In the genomic region with DNA sequence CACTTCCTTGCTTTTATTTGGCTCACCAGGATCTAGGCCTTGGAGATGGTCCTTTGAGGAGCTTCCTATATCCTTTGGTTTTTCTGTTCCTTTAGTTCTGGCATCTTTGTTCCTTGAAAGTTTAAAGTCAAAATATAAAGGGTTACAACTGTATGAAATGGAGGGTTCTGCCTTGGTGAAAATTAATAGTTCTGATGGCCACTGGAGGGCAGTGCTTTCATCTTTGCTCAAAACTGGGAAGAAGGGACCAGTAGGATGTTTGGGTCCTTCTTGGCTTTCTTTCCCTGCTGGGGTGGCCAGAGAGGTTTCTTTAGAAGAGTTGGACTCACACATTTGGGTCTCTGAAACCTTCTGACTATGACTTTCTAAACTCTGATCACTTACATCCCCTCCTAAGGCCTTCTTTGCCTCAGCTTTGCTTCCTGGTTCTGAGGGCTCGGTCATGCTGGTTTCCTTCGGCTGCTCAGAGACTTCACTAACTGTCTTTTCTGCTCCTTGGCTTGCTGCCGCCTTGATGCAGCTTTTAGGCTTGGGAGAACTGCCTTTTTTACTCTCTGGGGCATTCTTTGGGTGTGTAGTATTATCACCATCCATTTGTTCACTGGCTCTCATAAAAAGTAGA, we compare ENCODE assay signal across 8 cellular contexts. TPM values are rescaled to one million over a fixed set of nuclear protein-coding genes. Genes with fewer than 3 reads are reported as not detected.
DNase-seq lines count a peak whose midpoint lies in the region; ATAC-seq and TF ChIP-seq lines count a peak whose summit lies in the region.

No MANE protein-coding gene starts in this region.

- intact Hi-C loops in activated CD8-positive, alpha-beta T cell treated with anti-CD3 and anti-CD28 coated beads for 36 hours (cut with micrococcal nuclease): no loop called here
- intact Hi-C loops in testis (cut with DNase I; ENCODE audit: low total_unique reads): no loop called here

- H3K27ac Mint-ChIP-seq in activated CD8-positive, alpha-beta T cell treated with anti-CD3 and anti-CD28 coated beads for 36 hours: no peak overlapping the region
- H3K27ac Mint-ChIP-seq in activated CD8-positive, alpha-beta T cell treated with anti-CD3 and anti-CD28 coated beads, Interleukin-2, amount 10 ng/mL, durations not matched to agents 7 days and 5 days: no peak overlapping the region

- H3K36me3 Mint-ChIP-seq in activated CD8-positive, alpha-beta T cell treated with anti-CD3 and anti-CD28 coated beads for 36 hours (ENCODE audit: low read depth): peaks cover 30% of the 10 kb centered on the region
- H3K36me3 Mint-ChIP-seq in activated CD8-positive, alpha-beta T cell treated with anti-CD3 and anti-CD28 coated beads, Interleukin-2, amount 10 ng/mL, durations not matched to agents 7 days and 5 days (ENCODE audit: low read depth): peaks cover 47% of the 10 kb centered on the region

- peaks cover 4% of the 10 kb centered on the region for H3K4me1 Mint-ChIP-seq in activated CD8-positive, alpha-beta T cell treated with anti-CD3 and anti-CD28 coated beads for 36 hours (ENCODE audit: low read depth)
- peaks cover 14% of the 10 kb centered on the region for H3K4me1 Mint-ChIP-seq in activated CD8-positive, alpha-beta T cell treated with anti-CD3 and anti-CD28 coated beads, Interleukin-2, amount 10 ng/mL, durations not matched to agents 7 days and 5 days (ENCODE audit: low read depth)

- TF ChIP-seq POLR2A in Peyer's patch (IDR thresholded peaks at IDR 0.05) (no peak), testis (IDR thresholded peaks at IDR 0.05) (no peak)

- H3K9me3 ChIP-seq in Peyer's patch (no peaks in the 10 kb centered on the region), testis (no peaks in the 10 kb centered on the region)

- peak; percentile 33 for TF ChIP-seq CTCF in activated CD8-positive, alpha-beta T cell treated with anti-CD3 and anti-CD28 coated beads for 36 hours (IDR thresholded peaks at IDR 0.05)
- TF ChIP-seq CTCF in Peyer's patch (IDR thresholded peaks at IDR 0.05) (peak in 4 of 6 experiments; percentile 26 to 47 (median 38)), testis (IDR thresholded peaks at IDR 0.05) (peak; percentile 41 to 56 (median 42))

- 79 to 94% methylated on average over 3 of the region's 3 CpGs for WGBS in testis, 2 donors

- peaks cover 0 to 83% (median 0%) of the 10 kb centered on the region in 3 donors for H3K36me3 ChIP-seq in Peyer's patch
- no peaks in the 10 kb centered on the region for H3K36me3 ChIP-seq in testis (ENCODE audit: low read depth, missing control alignments)

- H3K4me3 ChIP-seq in Peyer's patch (no peak overlapping the region), testis (no peak overlapping the region)

- no peak overlapping the region for H3K4me3 Mint-ChIP-seq in activated CD8-positive, alpha-beta T cell treated with anti-CD3 and anti-CD28 coated beads for 36 hours
- H3K4me3 Mint-ChIP-seq in activated CD8-positive, alpha-beta T cell treated with anti-CD3 and anti-CD28 coated beads, Interleukin-2, amount 10 ng/mL, durations not matched to agents 7 days and 5 days: no peak overlapping the region

- CTCF ChIA-PET in activated CD8-positive, alpha-beta T cell treated with anti-CD3 and anti-CD28 coated beads for 36 hours (lab: Charles Lee): interaction anchor here (0.6 to 2.7 kb wide), 8 partner anchors 16 to 123 kb away, joined by 3 to 7 read pairs (median 4); no protein-coding TSS in a partner anchor
- CTCF ChIA-PET in activated CD8-positive, alpha-beta T cell treated with anti-CD3 and anti-CD28 coated beads, Interleukin-2, amount 10 ng/mL, durations not matched to agents 7 days and 5 days (lab: Charles Lee): interaction anchor here (0.9 to 2.0 kb wide), 6 partner anchors 11 to 554 kb away, joined by 3 to 10 read pairs (median 4); a partner anchor contains a TSS

- no peaks in the 10 kb centered on the region for H3K27me3 ChIP-seq in Peyer's patch
- H3K27me3 ChIP-seq in testis: no peaks in the 10 kb centered on the region

- H3K4me1 ChIP-seq in Peyer's patch: no peaks in the 10 kb centered on the region
- no peaks in the 10 kb centered on the region for H3K4me1 ChIP-seq in testis

- no peak for ATAC-seq in activated CD8-positive, alpha-beta T cell treated with anti-CD3 and anti-CD28 coated beads for 36 hours
- ATAC-seq in activated CD8-positive, alpha-beta T cell treated with anti-CD3 and anti-CD28 coated beads, Interleukin-2, amount 10 ng/mL, durations not matched to agents 7 days and 5 days: no peak
- no peak for ATAC-seq in GM21367 (IDR thresholded peaks at IDR 0.05; ENCODE audit: unreplicated experiment)
- ATAC-seq in GM21825 (IDR thresholded peaks at IDR 0.05; ENCODE audit: unreplicated experiment): no peak

- POLR2A ChIA-PET in activated CD8-positive, alpha-beta T cell treated with anti-CD3 and anti-CD28 coated beads for 36 hours (lab: Charles Lee): no interaction called here
- POLR2A ChIA-PET in activated CD8-positive, alpha-beta T cell treated with anti-CD3 and anti-CD28 coated beads, Interleukin-2, amount 10 ng/mL, durations not matched to agents 7 days and 5 days (lab: Charles Lee): no interaction called here

- no peak overlapping the region for H3K27ac ChIP-seq in Peyer's patch
- H3K27ac ChIP-seq in testis: no peak overlapping the region

- DNase-seq in activated CD8-positive, alpha-beta T cell treated with anti-CD3 and anti-CD28 coated beads for 36 hours: no peak
- no peak for DNase-seq in activated CD8-positive, alpha-beta T cell treated with anti-CD3 and anti-CD28 coated beads, Interleukin-2, amount 10 ng/mL, durations not matched to agents 7 days and 5 days
- no peak for DNase-seq in Peyer's patch
- DNase-seq in fibroblast of the conjunctiva (ENCODE audit: low read depth): peak; percentile 22
- peak; percentile 27 for DNase-seq in testis
- no peak for DNase-seq in NCI-H128 (lab: John Stamatoyannopoulos, UW; ENCODE audit: unreplicated experiment)

- H3K9me3 Mint-ChIP-seq in activated CD8-positive, alpha-beta T cell treated with anti-CD3 and anti-CD28 coated beads for 36 hours: no peaks in the 10 kb centered on the region
- no peaks in the 10 kb centered on the region for H3K9me3 Mint-ChIP-seq in activated CD8-positive, alpha-beta T cell treated with anti-CD3 and anti-CD28 coated beads, Interleukin-2, amount 10 ng/mL, durations not matched to agents 7 days and 5 days (ENCODE audit: insufficient read depth)

- no peaks in the 10 kb centered on the region for H3K27me3 Mint-ChIP-seq in activated CD8-positive, alpha-beta T cell treated with anti-CD3 and anti-CD28 coated beads for 36 hours
- H3K27me3 Mint-ChIP-seq in activated CD8-positive, alpha-beta T cell treated with anti-CD3 and anti-CD28 coated beads, Interleukin-2, amount 10 ng/mL, durations not matched to agents 7 days and 5 days (ENCODE audit: low read depth): no peaks in the 10 kb centered on the region

RNA-seq across cellular contexts. Expression of a gene that starts 10.9 kb away (rescaled TPM):
- 1 to 10 TPM; 1.1 to 1.7 TPM for total RNA-seq in activated CD8-positive, alpha-beta T cell treated with anti-CD3 and anti-CD28 coated beads for 36 hours
- total RNA-seq in activated CD8-positive, alpha-beta T cell treated with anti-CD3 and anti-CD28 coated beads, Interleukin-2, amount 10 ng/mL, durations not matched to agents 7 days and 5 days: under 1 TPM; 0.39 to 0.82 TPM
- total RNA-seq in Peyer's patch (1 to 10 TPM in 1 of 4 donors, not detected in 3; 2.5 TPM), testis (1 to 10 TPM; 5.1 to 6.7 TPM)
- 6.0 TPM for polyA plus RNA-seq in testis (ENCODE audit: insufficient read depth, low read depth, low replicate concordance)

RNA-seq across cellular contexts. Expression of a gene that starts 36.7 kb away (rescaled TPM):
- total RNA-seq in activated CD8-positive, alpha-beta T cell treated with anti-CD3 and anti-CD28 coated beads for 36 hours: under 1 TPM; 0.43 to 0.78 TPM
- under 1 TPM; 0.37 to 0.45 TPM for total RNA-seq in activated CD8-positive, alpha-beta T cell treated with anti-CD3 and anti-CD28 coated beads, Interleukin-2, amount 10 ng/mL, durations not matched to agents 7 days and 5 days
- total RNA-seq in Peyer's patch: 1 to 10 TPM in 1 of 4 donors, under 1 TPM in 2, not detected in 1; 0.27 to 5.0 (median 0.88) TPM
- 1 to 10 TPM; 2.0 to 3.6 TPM for total RNA-seq in testis
- 1.3 TPM for polyA plus RNA-seq in testis (ENCODE audit: insufficient read depth, low read depth, low replicate concordance)

RNA-seq across cellular contexts. Expression of a gene that starts 55.2 kb away (rescaled TPM):
- 10 to 100 TPM; 34.8 to 35.5 TPM for total RNA-seq in activated CD8-positive, alpha-beta T cell treated with anti-CD3 and anti-CD28 coated beads for 36 hours
- 10 to 100 TPM; 45.6 to 46.7 TPM for total RNA-seq in activated CD8-positive, alpha-beta T cell treated with anti-CD3 and anti-CD28 coated beads, Interleukin-2, amount 10 ng/mL, durations not matched to agents 7 days and 5 days
- total RNA-seq in Peyer's patch: 100 to 1,000 TPM; 145 to 678 (median 492) TPM
- total RNA-seq in testis: 100 to 1,000 TPM; 263 to 489 TPM
- polyA plus RNA-seq in testis (ENCODE audit: insufficient read depth, low read depth, low replicate concordance): 161 TPM

Comparison
In these comparisons a context has a peak if more than half of its experiments do, and no peak if none do; other contexts are left out.
1. DNase-seq: peak in fibroblast of the conjunctiva (single experiment) and testis (single experiment); none in activated CD8-positive, alpha-beta T cell treated with anti-CD3 and anti-CD28 coated beads for 36 hours (single experiment), activated CD8-positive, alpha-beta T cell treated with anti-CD3 and anti-CD28 coated beads, Interleukin-2, amount 10 ng/mL, durations not matched to agents 7 days and 5 days (single experiment), Peyer's patch (0 of 3) and NCI-H128 (single experiment).
2. Peak in every context shown above with its lines, with median percentiles within 50 percentile points of each other: CTCF ChIP-seq.